Comparison of ENCODE assay signal across 14 cellular contexts in genomic region chr7:105028004-105028403, GRCh38. TPM values are rescaled to one million over a fixed set of nuclear protein-coding genes. Genes with fewer than 3 reads are reported as not detected.
DNase-seq lines count a peak whose midpoint lies in the region; ATAC-seq and TF ChIP-seq lines count a peak whose summit lies in the region.
"Had no signal": no experiment of that assay in that cellular context is flagged by ENCODE, and none has a peak within 500 bp of the region (broad histone marks: within the 10 kb centered on the region; RNA-seq: fewer than 3 reads in every experiment).

No MANE protein-coding gene starts in this region.

- H3K27ac ChIP-seq in gastrocnemius medialis = peak overlapping the region in 2 of 4 donors; percentile 4 to 10
- H3K27ac ChIP-seq: adrenal gland had no signal

- DNase-seq in natural killer cell (no peak), gastrocnemius medialis (no peak), NCI-H2196 treated with DMSO at 0.1 percent for 48 hours (lab: John Stamatoyannopoulos, UW; ENCODE audit: unreplicated experiment) (no peak), dermis blood vessel endothelial cell (no peak)
- DNase-seq in natural killer cell treated with Interleukin-12 subunit alpha and Interleukin-12 subunit beta and Interleukin-15 and Interleukin-18, amount 100 ng/mL, for 72 hours (ENCODE audit: low spot score) = no peak
- DNase-seq: adrenal gland; cortex of kidney; DMS79; NCI-H1105; NCI-H524; stimulated activated naive CD4-positive, alpha-beta T cell had no signal

- TF ChIP-seq CTCF in natural killer cell (IDR thresholded peaks at IDR 0.05) (no peak), gastrocnemius medialis (IDR thresholded peaks at IDR 0.05 in 4 of 5, conservative IDR thresholded peaks at IDR 0.05 in 1 of 5) (no peak)

- H3K4me3 ChIP-seq in gastrocnemius medialis = no peak overlapping the region
- H3K4me3 ChIP-seq: adrenal gland had no signal

- TF ChIP-seq POLR2A in gastrocnemius medialis (IDR thresholded peaks at IDR 0.05) = no peak

- peak overlapping the region; percentile 67 for H3K4me3 Mint-ChIP-seq in natural killer cell
- H3K4me3 Mint-ChIP-seq in natural killer cell treated with Interleukin-12 subunit alpha and Interleukin-12 subunit beta and Interleukin-15 and Interleukin-18, amount 100 ng/mL, for 72 hours = no peak overlapping the region
- peak overlapping the region; percentile 15 for H3K4me3 Mint-ChIP-seq in stimulated activated memory B cell treated with anti-CD40 and anti-IgM and Interleukin-4, amounts not matched to agents 10 μg/mL and 1 μg/mL and 100 μg/mL, for 72 hours

- H3K9me3 ChIP-seq in gastrocnemius medialis = no peaks in the 10 kb centered on the region
- H3K9me3 ChIP-seq: adrenal gland had no signal

- peaks cover 68 to 70% of the 10 kb centered on the region in 2 donors for H3K4me1 ChIP-seq in gastrocnemius medialis

- H3K27ac Mint-ChIP-seq in natural killer cell = peak overlapping the region; percentile 18 to 54
- H3K27ac Mint-ChIP-seq in natural killer cell treated with Interleukin-12 subunit alpha and Interleukin-12 subunit beta and Interleukin-15 and Interleukin-18, amount 100 ng/mL, for 72 hours = no peak overlapping the region
- peak overlapping the region; percentile 64 for H3K27ac Mint-ChIP-seq in stimulated activated memory B cell treated with anti-CD40 and anti-IgM and Interleukin-4, amounts not matched to agents 10 μg/mL and 1 μg/mL and 100 μg/mL, for 72 hours

- ATAC-seq in natural killer cell (peak in 2 of 3 donors; percentile 15 to 31), GM21717 (IDR thresholded peaks at IDR 0.05; ENCODE audit: unreplicated experiment) (peak; percentile 49), HG03565 (IDR thresholded peaks at IDR 0.05; ENCODE audit: unreplicated experiment) (peak; percentile 47), gastrocnemius medialis (no peak)
- no peak for ATAC-seq in natural killer cell treated with Interleukin-12 subunit alpha and Interleukin-12 subunit beta and Interleukin-15 and Interleukin-18, amount 100 ng/mL, for 72 hours
- ATAC-seq in stimulated activated memory B cell treated with anti-CD40 and anti-IgM and Interleukin-4, amounts not matched to agents 10 μg/mL and 1 μg/mL and 100 μg/mL, for 72 hours = peak; percentile 84

- no peaks in the 10 kb centered on the region for H3K36me3 ChIP-seq in gastrocnemius medialis
- H3K36me3 ChIP-seq: adrenal gland had no signal

- H3K4me1 Mint-ChIP-seq in natural killer cell = peaks cover 74% of the 10 kb centered on the region in 2 donors
- H3K4me1 Mint-ChIP-seq in natural killer cell treated with Interleukin-12 subunit alpha and Interleukin-12 subunit beta and Interleukin-15 and Interleukin-18, amount 100 ng/mL, for 72 hours (ENCODE audit: low read depth in 2 of 2) = peaks cover 51 to 63% of the 10 kb centered on the region in 2 donors
- H3K4me1 Mint-ChIP-seq in stimulated activated memory B cell treated with anti-CD40 and anti-IgM and Interleukin-4, amounts not matched to agents 10 μg/mL and 1 μg/mL and 100 μg/mL, for 72 hours = peaks cover 70% of the 10 kb centered on the region

- in situ Hi-C loops in gastrocnemius medialis (cut with MboI; ENCODE audit: low sequenced_read_pairs in 4 of 4) = no loop called here

- no peaks in the 10 kb centered on the region for H3K27me3 Mint-ChIP-seq in natural killer cell (ENCODE audit: low read depth in 2 of 2)
- H3K27me3 Mint-ChIP-seq in natural killer cell treated with Interleukin-12 subunit alpha and Interleukin-12 subunit beta and Interleukin-15 and Interleukin-18, amount 100 ng/mL, for 72 hours = no peaks in the 10 kb centered on the region
- no peaks in the 10 kb centered on the region for H3K27me3 Mint-ChIP-seq in stimulated activated memory B cell treated with anti-CD40 and anti-IgM and Interleukin-4, amounts not matched to agents 10 μg/mL and 1 μg/mL and 100 μg/mL, for 72 hours

- intact Hi-C loops in natural killer cell (cut with micrococcal nuclease) (no loop called here), gastrocnemius medialis (cut with DNase I; ENCODE audit: low total_unique reads) (no loop called here)

- no peaks in the 10 kb centered on the region for H3K9me3 Mint-ChIP-seq in natural killer cell
- peaks cover 3% of the 10 kb centered on the region for H3K9me3 Mint-ChIP-seq in natural killer cell treated with Interleukin-12 subunit alpha and Interleukin-12 subunit beta and Interleukin-15 and Interleukin-18, amount 100 ng/mL, for 72 hours
- no peaks in the 10 kb centered on the region for H3K9me3 Mint-ChIP-seq in stimulated activated memory B cell treated with anti-CD40 and anti-IgM and Interleukin-4, amounts not matched to agents 10 μg/mL and 1 μg/mL and 100 μg/mL, for 72 hours

- H3K36me3 Mint-ChIP-seq in natural killer cell = no peaks in the 10 kb centered on the region
- no peaks in the 10 kb centered on the region for H3K36me3 Mint-ChIP-seq in natural killer cell treated with Interleukin-12 subunit alpha and Interleukin-12 subunit beta and Interleukin-15 and Interleukin-18, amount 100 ng/mL, for 72 hours
- H3K36me3 Mint-ChIP-seq in stimulated activated memory B cell treated with anti-CD40 and anti-IgM and Interleukin-4, amounts not matched to agents 10 μg/mL and 1 μg/mL and 100 μg/mL, for 72 hours = peaks cover 22% of the 10 kb centered on the region

- no peaks in the 10 kb centered on the region for H3K27me3 ChIP-seq in gastrocnemius medialis
- H3K27me3 ChIP-seq: adrenal gland had no signal

RNA-seq across cellular contexts. Expression of gene KMT2E, which starts 14.0 kb away (rescaled TPM):
- 100 to 1,000 TPM; 272 to 353 (median 345) TPM for total RNA-seq in natural killer cell
- total RNA-seq in natural killer cell treated with Interleukin-12 subunit alpha and Interleukin-12 subunit beta and Interleukin-15 and Interleukin-18, amount 100 ng/mL, for 72 hours = 100 to 1,000 TPM; 152 to 172 TPM
- 10 to 100 TPM; 29.7 to 72.1 (median 38.0) TPM for total RNA-seq in gastrocnemius medialis
- total RNA-seq in dermis blood vessel endothelial cell = 155 and 160 TPM in 2 replicates

Comparison
In these comparisons a context has a peak if more than half of its experiments do, and no peak if none do; other contexts are left out.
1. ATAC-seq: peak in natural killer cell (2 of 3), GM21717 (single experiment), HG03565 (single experiment) and stimulated activated memory B cell treated with anti-CD40 and anti-IgM and Interleukin-4, amounts not matched to agents 10 μg/mL and 1 μg/mL and 100 μg/mL, for 72 hours (single experiment); none in natural killer cell treated with Interleukin-12 subunit alpha and Interleukin-12 subunit beta and Interleukin-15 and Interleukin-18, amount 100 ng/mL, for 72 hours (0 of 2) and gastrocnemius medialis (0 of 2).
2. H3K27ac Mint-ChIP-seq: peak in natural killer cell (2 of 2) and stimulated activated memory B cell treated with anti-CD40 and anti-IgM and Interleukin-4, amounts not matched to agents 10 μg/mL and 1 μg/mL and 100 μg/mL, for 72 hours (single experiment); none in natural killer cell treated with Interleukin-12 subunit alpha and Interleukin-12 subunit beta and Interleukin-15 and Interleukin-18, amount 100 ng/mL, for 72 hours (0 of 2).